8 cellular contexts compared by ENCODE assay signal in genomic region chr11:111978028-111978771, GRCh38. TPM values are rescaled to one million over a fixed set of nuclear protein-coding genes. Genes with fewer than 3 reads are reported as not detected.
DNase-seq lines count a peak whose midpoint lies in the region; ATAC-seq and TF ChIP-seq lines count a peak whose summit lies in the region.

No MANE protein-coding gene starts in this region.

- H3K4me3 Mint-ChIP-seq in activated naive CD4-positive, alpha-beta T cell treated with anti-CD3 and anti-CD28 coated beads, Interleukin-2, amount 50 U/mL, for 24 hours, result peak overlapping the region; percentile 65
- H3K4me3 Mint-ChIP-seq in activated naive CD8-positive, alpha-beta T cell treated with anti-CD3 and anti-CD28 coated beads, Interleukin-2, amount 50 U/mL, for 24 hours, result peak overlapping the region; percentile 56
- H3K4me3 Mint-ChIP-seq in glutamatergic neuron (ENCODE audit: unreplicated experiment), result peak overlapping the region; percentile 87

- H3K4me1 Mint-ChIP-seq in activated naive CD4-positive, alpha-beta T cell treated with anti-CD3 and anti-CD28 coated beads, Interleukin-2, amount 50 U/mL, for 24 hours, result peaks cover 14% of the 10 kb centered on the region
- H3K4me1 Mint-ChIP-seq in activated naive CD8-positive, alpha-beta T cell treated with anti-CD3 and anti-CD28 coated beads, Interleukin-2, amount 50 U/mL, for 24 hours, result peaks cover 12% of the 10 kb centered on the region
- peaks cover 15% of the 10 kb centered on the region for H3K4me1 Mint-ChIP-seq in glutamatergic neuron (ENCODE audit: low read depth, unreplicated experiment)

- H3K27ac Mint-ChIP-seq in activated naive CD4-positive, alpha-beta T cell treated with anti-CD3 and anti-CD28 coated beads, Interleukin-2, amount 50 U/mL, for 24 hours, result peak overlapping the region; percentile 56
- H3K27ac Mint-ChIP-seq in activated naive CD8-positive, alpha-beta T cell treated with anti-CD3 and anti-CD28 coated beads, Interleukin-2, amount 50 U/mL, for 24 hours, result no peak overlapping the region
- peak overlapping the region; percentile 28 for H3K27ac Mint-ChIP-seq in glutamatergic neuron (ENCODE audit: unreplicated experiment)

- DNase-seq in activated naive CD4-positive, alpha-beta T cell treated with anti-CD3 and anti-CD28 coated beads, Interleukin-2, amount 50 U/mL, for 16 hours, result no peak
- DNase-seq in activated naive CD8-positive, alpha-beta T cell treated with anti-CD3 and anti-CD28 coated beads, Interleukin-2, amount 50 U/mL, for 24 hours, result no peak
- DNase-seq in glutamatergic neuron (peak; percentile 44), nucleus accumbens (lab: John Stamatoyannopoulos, UW) (peak in 52 of 56 donors; percentile 38 to 89 (median 72)), NCI-H1105 treated with DMSO at 0.1 percent for 48 hours (lab: John Stamatoyannopoulos, UW) (no peak), SHP77 treated with DMSO at 0.1 percent for 48 hours (lab: John Stamatoyannopoulos, UW) (no peak)

- peaks cover 5% of the 10 kb centered on the region for H3K36me3 Mint-ChIP-seq in activated naive CD4-positive, alpha-beta T cell treated with anti-CD3 and anti-CD28 coated beads, Interleukin-2, amount 50 U/mL, for 24 hours
- peaks cover 16% of the 10 kb centered on the region for H3K36me3 Mint-ChIP-seq in activated naive CD8-positive, alpha-beta T cell treated with anti-CD3 and anti-CD28 coated beads, Interleukin-2, amount 50 U/mL, for 24 hours (ENCODE audit: low read depth)
- no peaks in the 10 kb centered on the region for H3K36me3 Mint-ChIP-seq in glutamatergic neuron (ENCODE audit: unreplicated experiment)

- H3K27me3 Mint-ChIP-seq in activated naive CD4-positive, alpha-beta T cell treated with anti-CD3 and anti-CD28 coated beads, Interleukin-2, amount 50 U/mL, for 24 hours, result peaks cover 9% of the 10 kb centered on the region
- peaks cover 14% of the 10 kb centered on the region for H3K27me3 Mint-ChIP-seq in activated naive CD8-positive, alpha-beta T cell treated with anti-CD3 and anti-CD28 coated beads, Interleukin-2, amount 50 U/mL, for 24 hours
- H3K27me3 Mint-ChIP-seq in glutamatergic neuron (ENCODE audit: unreplicated experiment), result peaks cover 8% of the 10 kb centered on the region

- no peak for ATAC-seq in activated naive CD8-positive, alpha-beta T cell treated with anti-CD3 and anti-CD28 coated beads, Interleukin-2, amount 50 U/mL, for 24 hours
- no peak for ATAC-seq in GM18498 (IDR thresholded peaks at IDR 0.05; ENCODE audit: unreplicated experiment)

- TF ChIP-seq CTCF in glutamatergic neuron (IDR thresholded peaks at IDR 0.05; ENCODE audit: partially characterized antibody, unreplicated experiment), result no peak

- H3K9me3 Mint-ChIP-seq in activated naive CD4-positive, alpha-beta T cell treated with anti-CD3 and anti-CD28 coated beads, Interleukin-2, amount 50 U/mL, for 24 hours, result no peaks in the 10 kb centered on the region
- no peaks in the 10 kb centered on the region for H3K9me3 Mint-ChIP-seq in activated naive CD8-positive, alpha-beta T cell treated with anti-CD3 and anti-CD28 coated beads, Interleukin-2, amount 50 U/mL, for 24 hours
- H3K9me3 Mint-ChIP-seq in glutamatergic neuron (ENCODE audit: unreplicated experiment), result no peaks in the 10 kb centered on the region

RNA-seq across cellular contexts. Expression of gene DIXDC1, which starts 41.1 kb away (rescaled TPM):
- total RNA-seq in glutamatergic neuron (ENCODE audit: unreplicated experiment), result 27.2 TPM

RNA-seq across cellular contexts. Expression of gene DLAT, which starts 47.0 kb away (rescaled TPM):
- total RNA-seq in glutamatergic neuron (ENCODE audit: unreplicated experiment), result 55.0 TPM

RNA-seq across cellular contexts. Expression of gene C11orf52, which starts 59.5 kb away (rescaled TPM):
- not detected for total RNA-seq in glutamatergic neuron (ENCODE audit: unreplicated experiment)

Comparison
In these comparisons a context has a peak if more than half of its experiments do, and no peak if none do; other contexts are left out.
1. DNase-seq: peak in glutamatergic neuron (single experiment) and nucleus accumbens (52 of 56); none in activated naive CD4-positive, alpha-beta T cell treated with anti-CD3 and anti-CD28 coated beads, Interleukin-2, amount 50 U/mL, for 16 hours (single experiment), activated naive CD8-positive, alpha-beta T cell treated with anti-CD3 and anti-CD28 coated beads, Interleukin-2, amount 50 U/mL, for 24 hours (single experiment), NCI-H1105 treated with DMSO at 0.1 percent for 48 hours (single experiment) and SHP77 treated with DMSO at 0.1 percent for 48 hours (single experiment).
2. Peak in every context shown above with its lines, with median percentiles within 50 percentile points of each other: H3K4me3 Mint-ChIP-seq.